Comparison of ENCODE assay signal across 8 cellular contexts in genomic region chr3:17055374-17056276, GRCh38.
A peak's percentile ranks its signal among the peaks of the same experiment; 100 is the strongest.
DNase-seq lines count a peak whose midpoint lies in the region; ATAC-seq and TF ChIP-seq lines count a peak whose summit lies in the region.

No MANE protein-coding gene starts in this region.

- no peak overlapping the region for H3K9ac ChIP-seq in PC-3 (ENCODE audit: low read length)

- H3K4me3 ChIP-seq in PC-3 (ENCODE audit: low read length) (no peak overlapping the region), left lung (no peak overlapping the region), body of pancreas (no peak overlapping the region), coronary artery (no peak overlapping the region)

- no peak overlapping the region for H3K27ac ChIP-seq in PC-3 (ENCODE audit: low read length)
- no peak overlapping the region for H3K27ac ChIP-seq in left lung
- no peak overlapping the region for H3K27ac ChIP-seq in body of pancreas
- H3K27ac ChIP-seq in coronary artery: no peak overlapping the region

- no peak overlapping the region for H2AFZ ChIP-seq in PC-3 (ENCODE audit: low read length)

- TF ChIP-seq CTCF in GM10266 (IDR thresholded peaks at IDR 0.05; ENCODE audit: control insufficient read depth, insufficient read depth, low read depth, missing control alignments) (no peak), PC-3 (conservative IDR thresholded peaks at IDR 0.05; ENCODE audit: low read depth, low read length) (no peak), left lung (IDR thresholded peaks at IDR 0.05) (no peak), body of pancreas (IDR thresholded peaks at IDR 0.05) (no peak), coronary artery (IDR thresholded peaks at IDR 0.05) (no peak)

- DNase-seq in GM10266 (ENCODE audit: extremely low spot score): peak; percentile 59
- DNase-seq in HT1080 (ENCODE audit: low read depth): peak; percentile 24
- no peak for DNase-seq in left cardiac atrium
- no peak for DNase-seq in PC-3
- no peak for DNase-seq in left lung
- no peak for DNase-seq in body of pancreas
- DNase-seq in coronary artery (ENCODE audit: low spot score): no peak

- H3K4me2 ChIP-seq in PC-3 (ENCODE audit: low read length): no peak overlapping the region

- CTCF ChIA-PET in PC-3 (lab: Charles Lee): interaction anchor here (0.7 kb wide), 1 partner anchor 539 kb away, joined by 3 read pairs; no protein-coding TSS in a partner anchor

- ATAC-seq in GM21390 (IDR thresholded peaks at IDR 0.05; ENCODE audit: unreplicated experiment) (peak; percentile 61), left cardiac atrium (peak; percentile 45 to 54), PC-3 (no peak), left lung (no peak), body of pancreas (no peak)

- H3F3A ChIP-seq in PC-3 (ENCODE audit: low read length, unreplicated experiment): no peaks in the 10 kb centered on the region

- TF ChIP-seq POLR2A in body of pancreas (IDR thresholded peaks at IDR 0.05): no peak

- intact Hi-C loops in left cardiac atrium (cut with DNase I): no loop called here
- intact Hi-C loops in PC-3 (cut with micrococcal nuclease): no loop called here
- intact Hi-C loops in left lung (cut with DNase I): no loop called here
- intact Hi-C loops in body of pancreas (cut with DNase I): no loop called here

- no peaks in the 10 kb centered on the region for H3K79me2 ChIP-seq in PC-3 (ENCODE audit: low read length)

- H3K9me3 ChIP-seq in PC-3 (ENCODE audit: low read length): no peaks in the 10 kb centered on the region
- H3K9me3 ChIP-seq in left lung: peaks cover 0 to 4% of the 10 kb centered on the region in 2 donors
- H3K9me3 ChIP-seq in body of pancreas: no peaks in the 10 kb centered on the region

- H3K4me1 ChIP-seq in PC-3 (ENCODE audit: insufficient read depth, low read length) (no peaks in the 10 kb centered on the region), left lung (peaks cover 0 to 6% of the 10 kb centered on the region in 2 donors), body of pancreas (no peaks in the 10 kb centered on the region)

- H3K27me3 ChIP-seq in PC-3 (ENCODE audit: low read length) (no peaks in the 10 kb centered on the region), left lung (no peaks in the 10 kb centered on the region), body of pancreas (no peaks in the 10 kb centered on the region)

- BruUV-seq in PC-3 (replicated peaks; lab: Mats Ljungman, UMichigan): no TSS peak

- H3K36me3 ChIP-seq in PC-3 (ENCODE audit: low read depth, low read length) (no peaks in the 10 kb centered on the region), left lung (no peaks in the 10 kb centered on the region), body of pancreas (replicated peaks in 1 of 2; ENCODE audit: insufficient read depth in 1 of 2, low read depth in 2 of 2) (no peaks in the 10 kb centered on the region)

- no peaks in the 10 kb centered on the region for H4K20me1 ChIP-seq in PC-3 (ENCODE audit: low read length)

- no peaks in the 10 kb centered on the region for H3K9me2 ChIP-seq in PC-3 (replicated peaks; ENCODE audit: low read length)

- POLR2A ChIA-PET in PC-3 (lab: Charles Lee; ENCODE audit: unreplicated experiment): no interaction called here

- 84 to 85% methylated on average over 7 of the region's 7 CpGs for WGBS in body of pancreas, 2 donors

Comparison
In these comparisons a context has a peak if more than half of its experiments do, and no peak if none do; other contexts are left out.
1. DNase-seq: peak in GM10266 (single experiment) and HT1080 (single experiment); none in left cardiac atrium (single experiment), PC-3 (single experiment), left lung (0 of 2), body of pancreas (0 of 4) and coronary artery (single experiment).
2. ATAC-seq: peak in GM21390 (single experiment) and left cardiac atrium (2 of 2); none in PC-3 (single experiment), left lung (single experiment) and body of pancreas (single experiment).